8 cellular contexts compared by ENCODE assay signal in the genomic region with DNA sequence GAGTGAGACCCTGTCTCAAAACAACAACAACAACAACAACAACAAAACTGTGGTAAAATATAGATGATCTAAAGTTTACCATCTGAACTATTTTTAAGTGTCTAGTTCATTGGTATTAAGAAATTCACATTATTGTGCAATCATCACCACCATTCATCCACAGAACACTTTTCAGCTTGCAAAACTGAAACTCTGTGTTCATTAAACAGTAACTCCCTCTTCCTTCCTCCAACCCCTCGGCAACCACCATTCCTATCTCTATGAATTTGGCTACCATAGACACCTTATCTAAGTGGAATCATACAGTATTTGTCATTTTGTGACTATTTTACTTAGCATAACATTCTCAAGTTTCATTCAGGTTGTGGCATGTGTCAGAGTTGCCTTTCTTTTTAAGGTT. TPM values are rescaled to one million over a fixed set of nuclear protein-coding genes. Genes with fewer than 3 reads are reported as not detected.
A peak's percentile ranks its signal among the peaks of the same experiment; 100 is the strongest.
DNase-seq lines count a peak whose midpoint lies in the region; ATAC-seq, FAIRE-seq and TF ChIP-seq lines count a peak whose summit lies in the region.

No MANE protein-coding gene starts in this region.

- TF ChIP-seq CTCF in HL-60 (IDR thresholded peaks at IDR 0.05; ENCODE audit: insufficient read depth, low read length) (no peak), bronchial epithelial cell (IDR thresholded peaks at IDR 0.05; ENCODE audit: insufficient read depth, low read length, severe bottlenecking) (no peak), prostate gland (IDR thresholded peaks at IDR 0.05) (no peak)

- H3K4me3 ChIP-seq in HL-60 (replicated peaks; ENCODE audit: insufficient read depth, low read length) = peak overlapping the region; percentile 22
- H3K4me3 ChIP-seq in bronchial epithelial cell (ENCODE audit: low read depth, low read length) = no peak overlapping the region
- no peak overlapping the region for H3K4me3 ChIP-seq in prostate gland

- H3K27ac ChIP-seq in HL-60 (replicated peaks) (peak overlapping the region; percentile 81), prostate gland (peak overlapping the region; percentile 24 to 29)

- peaks cover 11% of the 10 kb centered on the region for H3K4me1 ChIP-seq in prostate gland (replicated peaks)

- WGBS in prostate gland = 8% methylated on average over 1 of the region's 1 CpG

- TF ChIP-seq POLR2A in prostate gland (IDR thresholded peaks at IDR 0.05) = no peak

- no peak for ATAC-seq in GM18519 (IDR thresholded peaks at IDR 0.05; ENCODE audit: low FRiP score, unreplicated experiment)

- DNase-seq in stimulated activated CD4-positive, alpha-beta T cell treated with anti-CD3 and anti-CD28 coated beads, Interleukin-4, amount 100 ng/mL, for 24 hours = peak; percentile 39
- DNase-seq in stimulated activated CD4-positive, alpha-beta T cell treated with anti-CD3 and anti-CD28 coated beads, Interleukin-4, amount 100 ng/mL, for 4 hours = no peak
- DNase-seq in HL-60 (ENCODE audit: low read depth in 1 of 2, low spot score in 1 of 2) (peak; percentile 58 to 78), bronchial epithelial cell (ENCODE audit: low read depth) (peak; percentile 86), prostate gland (ENCODE audit: low spot score) (no peak), dermis blood vessel endothelial cell (no peak), GM19238 (ENCODE audit: insufficient read length, low spot score) (no peak)

- no peaks in the 10 kb centered on the region for H3K27me3 ChIP-seq in HL-60 (ENCODE audit: insufficient read depth, poor library complexity, severe bottlenecking)
- H3K27me3 ChIP-seq in bronchial epithelial cell (ENCODE audit: control insufficient read depth, insufficient read depth, low read length) = no peaks in the 10 kb centered on the region
- no peaks in the 10 kb centered on the region for H3K27me3 ChIP-seq in prostate gland (replicated peaks; ENCODE audit: insufficient read depth)

- H3K36me3 ChIP-seq in bronchial epithelial cell (ENCODE audit: control insufficient read depth, insufficient read depth, low read length) (no peaks in the 10 kb centered on the region), prostate gland (no peaks in the 10 kb centered on the region)

- FAIRE-seq in bronchial epithelial cell (lab: Jason Lieb, UNC) = no peak

- no peaks in the 10 kb centered on the region for H3K9me3 ChIP-seq in prostate gland

- intact Hi-C loops in prostate gland (cut with DNase I) = no loop called here

RNA-seq across cellular contexts. Expression of gene KAT2B, which starts 20.7 kb away (rescaled TPM):
- total RNA-seq in bronchial epithelial cell (1.6 and 5.8 TPM in 2 replicates), prostate gland (10 to 100 TPM; 16.4 to 31.7 TPM), dermis blood vessel endothelial cell (18.7 and 22.6 TPM in 2 replicates)

RNA-seq across cellular contexts. Expression of gene PP2D1, which starts 48.9 kb away (rescaled TPM):
- total RNA-seq in bronchial epithelial cell = not detected in 2 replicates
- total RNA-seq in prostate gland = under 1 TPM in 1 of 2 donors, not detected in 1; 0.97 TPM
- total RNA-seq in dermis blood vessel endothelial cell = not detected in 2 replicates

Comparison
In these comparisons a context has a peak if more than half of its experiments do, and no peak if none do; other contexts are left out.
1. DNase-seq: peak in stimulated activated CD4-positive, alpha-beta T cell treated with anti-CD3 and anti-CD28 coated beads, Interleukin-4, amount 100 ng/mL, for 24 hours (single experiment), HL-60 (2 of 2) and bronchial epithelial cell (single experiment); none in stimulated activated CD4-positive, alpha-beta T cell treated with anti-CD3 and anti-CD28 coated beads, Interleukin-4, amount 100 ng/mL, for 4 hours (0 of 2), prostate gland (single experiment), dermis blood vessel endothelial cell (single experiment) and GM19238 (single experiment).